1 cellular context compared by ENCODE assay signal in the genomic region with DNA sequence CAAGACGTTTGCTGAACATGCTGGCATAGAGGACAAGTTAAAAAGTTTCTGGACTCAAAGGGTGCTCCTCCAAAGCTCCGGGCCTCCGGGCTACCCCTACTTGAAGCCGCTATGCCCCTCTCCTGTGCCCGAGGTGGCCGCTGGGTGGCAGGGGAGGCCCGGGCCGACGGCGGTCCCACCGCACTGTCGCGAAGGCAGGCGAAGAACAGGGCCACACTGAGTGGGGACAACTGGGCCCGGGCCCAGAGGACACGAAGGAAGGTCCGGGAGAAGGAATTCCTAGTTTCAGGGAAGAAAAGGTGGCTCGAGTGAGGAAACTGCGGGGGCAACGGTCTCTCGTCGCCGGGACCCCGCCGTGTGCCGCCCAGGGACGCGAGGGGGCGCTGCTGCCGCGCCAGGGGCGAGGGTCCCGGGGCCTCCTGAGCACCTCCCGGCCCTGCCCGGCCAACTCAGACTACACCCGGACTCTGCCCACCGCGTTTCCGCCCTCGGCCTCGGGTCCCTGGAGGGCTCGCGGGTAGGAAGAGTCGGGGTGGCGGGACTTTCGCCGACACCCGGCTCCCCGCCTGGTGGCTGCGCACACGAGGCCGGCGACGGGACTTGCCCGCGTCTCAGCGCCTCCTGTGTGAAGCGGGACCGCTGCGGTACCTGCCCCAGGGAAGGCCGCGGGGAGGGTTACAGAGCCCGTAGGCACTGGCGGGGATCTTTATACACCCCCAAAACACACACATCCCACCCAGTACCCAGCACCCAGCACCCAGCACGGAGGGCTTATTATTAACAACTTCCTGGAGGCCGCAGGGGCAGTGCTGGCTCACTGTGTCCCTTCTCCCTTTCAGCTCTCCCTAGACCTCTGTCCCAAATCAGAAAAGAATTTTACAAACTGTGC.
A peak's percentile ranks its signal among the peaks of the same experiment; 100 is the strongest.
TF ChIP-seq lines count a peak whose summit lies in the region.

No MANE protein-coding gene starts in this region.

TF ChIP-seq in HepG2, 621 proteins besides CTCF, POLR2A, EP300 and RAD21 (continued from another document and continues in another):
- TF ChIP-seq, protein P1, sequence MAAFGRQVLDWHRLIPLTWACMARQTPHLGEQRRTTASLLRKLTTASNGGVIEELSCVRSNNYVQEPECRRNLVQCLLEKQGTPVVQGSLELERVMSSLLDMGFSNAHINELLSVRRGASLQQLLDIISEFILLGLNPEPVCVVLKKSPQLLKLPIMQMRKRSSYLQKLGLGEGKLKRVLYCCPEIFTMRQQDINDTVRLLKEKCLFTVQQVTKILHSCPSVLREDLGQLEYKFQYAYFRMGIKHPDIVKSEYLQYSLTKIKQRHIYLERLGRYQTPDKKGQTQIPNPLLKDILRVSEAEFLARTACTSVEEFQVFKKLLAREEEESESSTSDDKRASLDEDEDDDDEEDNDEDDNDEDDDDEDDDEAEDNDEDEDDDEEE (CRISPR knock-in tag; IDR thresholded peaks at IDR 0.05): no peak
- TF ChIP-seq, protein P2, sequence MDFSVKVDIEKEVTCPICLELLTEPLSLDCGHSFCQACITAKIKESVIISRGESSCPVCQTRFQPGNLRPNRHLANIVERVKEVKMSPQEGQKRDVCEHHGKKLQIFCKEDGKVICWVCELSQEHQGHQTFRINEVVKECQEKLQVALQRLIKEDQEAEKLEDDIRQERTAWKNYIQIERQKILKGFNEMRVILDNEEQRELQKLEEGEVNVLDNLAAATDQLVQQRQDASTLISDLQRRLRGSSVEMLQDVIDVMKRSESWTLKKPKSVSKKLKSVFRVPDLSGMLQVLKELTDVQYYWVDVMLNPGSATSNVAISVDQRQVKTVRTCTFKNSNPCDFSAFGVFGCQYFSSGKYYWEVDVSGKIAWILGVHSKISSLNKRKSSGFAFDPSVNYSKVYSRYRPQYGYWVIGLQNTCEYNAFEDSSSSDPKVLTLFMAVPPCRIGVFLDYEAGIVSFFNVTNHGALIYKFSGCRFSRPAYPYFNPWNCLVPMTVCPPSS (IDR thresholded peaks at IDR 0.05): no peak
- TF ChIP-seq ZBTB38 (CRISPR knock-in tag; IDR thresholded peaks at IDR 0.05) (peak; percentile 88), CREB1 (IDR thresholded peaks at IDR 0.05) (no peak), CREB1 (CRISPR knock-in tag; IDR thresholded peaks at IDR 0.05) (no peak), ZNF124 (CRISPR knock-in tag; IDR thresholded peaks at IDR 0.05) (no peak), HNRNPK (IDR thresholded peaks at IDR 0.05; ENCODE audit: low read depth, low read length, poor library complexity, severe bottlenecking) (peak; percentile 36), MED1 (CRISPR knock-in tag; IDR thresholded peaks at IDR 0.05) (no peak), ZNF644 (CRISPR knock-in tag; IDR thresholded peaks at IDR 0.05; ENCODE audit: low read depth) (no peak), SMARCE1 (IDR thresholded peaks at IDR 0.05; ENCODE audit: borderline replicate concordance) (no peak), ZNF350 (CRISPR knock-in tag; IDR thresholded peaks at IDR 0.05; ENCODE audit: borderline replicate concordance, low read depth) (no peak), ZNF432 (CRISPR knock-in tag; IDR thresholded peaks at IDR 0.05; ENCODE audit: borderline replicate concordance) (no peak), KMT2A (CRISPR knock-in tag; IDR thresholded peaks at IDR 0.05) (no peak), ZNF20 (CRISPR knock-in tag; IDR thresholded peaks at IDR 0.05) (no peak), REPIN1 (CRISPR knock-in tag; IDR thresholded peaks at IDR 0.05; ENCODE audit: borderline replicate concordance, low read depth) (peak; percentile 40; the same call in 1 of the 2 replicates), ZNF251 (CRISPR knock-in tag; IDR thresholded peaks at IDR 0.05) (no peak), RFX1 (IDR thresholded peaks at IDR 0.05) (no peak), MAFK (conservative IDR thresholded peaks at IDR 0.05 in 1 of 2, IDR thresholded peaks at IDR 0.05 in 1 of 2; ENCODE audit: low read length in 2 of 2) (no peak), SKI (IDR thresholded peaks at IDR 0.05; ENCODE audit: partially characterized antibody) (no peak)
- TF ChIP-seq, protein P3, sequence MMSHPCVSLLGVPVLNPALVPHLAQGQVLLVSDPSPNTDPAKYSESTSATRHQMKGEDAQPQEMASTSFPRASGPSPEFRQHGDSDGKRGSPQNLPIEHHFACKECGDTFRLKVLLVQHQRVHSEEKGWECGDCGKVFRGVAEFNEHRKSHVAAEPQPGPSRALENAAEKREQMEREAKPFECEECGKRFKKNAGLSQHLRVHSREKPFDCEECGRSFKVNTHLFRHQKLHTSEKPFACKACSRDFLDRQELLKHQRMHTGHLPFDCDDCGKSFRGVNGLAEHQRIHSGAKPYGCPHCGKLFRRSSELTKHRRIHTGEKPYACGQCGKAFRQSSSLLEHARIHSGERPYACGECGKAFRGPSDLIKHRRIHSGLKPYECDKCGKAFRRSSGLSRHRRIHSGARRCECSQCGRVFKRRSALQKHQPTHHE (CRISPR knock-in tag; IDR thresholded peaks at IDR 0.05; ENCODE audit: borderline replicate concordance): no peak
- TF ChIP-seq, protein P4, sequence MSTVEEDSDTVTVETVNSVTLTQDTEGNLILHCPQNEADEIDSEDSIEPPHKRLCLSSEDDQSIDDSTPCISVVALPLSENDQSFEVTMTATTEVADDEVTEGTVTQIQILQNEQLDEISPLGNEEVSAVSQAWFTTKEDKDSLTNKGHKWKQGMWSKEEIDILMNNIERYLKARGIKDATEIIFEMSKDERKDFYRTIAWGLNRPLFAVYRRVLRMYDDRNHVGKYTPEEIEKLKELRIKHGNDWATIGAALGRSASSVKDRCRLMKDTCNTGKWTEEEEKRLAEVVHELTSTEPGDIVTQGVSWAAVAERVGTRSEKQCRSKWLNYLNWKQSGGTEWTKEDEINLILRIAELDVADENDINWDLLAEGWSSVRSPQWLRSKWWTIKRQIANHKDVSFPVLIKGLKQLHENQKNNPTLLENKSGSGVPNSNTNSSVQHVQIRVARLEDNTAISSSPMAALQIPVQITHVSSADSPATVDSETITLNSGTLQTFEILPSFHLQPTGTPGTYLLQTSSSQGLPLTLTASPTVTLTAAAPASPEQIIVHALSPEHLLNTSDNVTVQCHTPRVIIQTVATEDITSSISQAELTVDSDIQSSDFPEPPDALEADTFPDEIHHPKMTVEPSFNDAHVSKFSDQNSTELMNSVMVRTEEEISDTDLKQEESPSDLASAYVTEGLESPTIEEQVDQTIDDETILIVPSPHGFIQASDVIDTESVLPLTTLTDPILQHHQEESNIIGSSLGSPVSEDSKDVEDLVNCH (CRISPR knock-in tag; IDR thresholded peaks at IDR 0.05): no peak
- TF ChIP-seq, protein P5, sequence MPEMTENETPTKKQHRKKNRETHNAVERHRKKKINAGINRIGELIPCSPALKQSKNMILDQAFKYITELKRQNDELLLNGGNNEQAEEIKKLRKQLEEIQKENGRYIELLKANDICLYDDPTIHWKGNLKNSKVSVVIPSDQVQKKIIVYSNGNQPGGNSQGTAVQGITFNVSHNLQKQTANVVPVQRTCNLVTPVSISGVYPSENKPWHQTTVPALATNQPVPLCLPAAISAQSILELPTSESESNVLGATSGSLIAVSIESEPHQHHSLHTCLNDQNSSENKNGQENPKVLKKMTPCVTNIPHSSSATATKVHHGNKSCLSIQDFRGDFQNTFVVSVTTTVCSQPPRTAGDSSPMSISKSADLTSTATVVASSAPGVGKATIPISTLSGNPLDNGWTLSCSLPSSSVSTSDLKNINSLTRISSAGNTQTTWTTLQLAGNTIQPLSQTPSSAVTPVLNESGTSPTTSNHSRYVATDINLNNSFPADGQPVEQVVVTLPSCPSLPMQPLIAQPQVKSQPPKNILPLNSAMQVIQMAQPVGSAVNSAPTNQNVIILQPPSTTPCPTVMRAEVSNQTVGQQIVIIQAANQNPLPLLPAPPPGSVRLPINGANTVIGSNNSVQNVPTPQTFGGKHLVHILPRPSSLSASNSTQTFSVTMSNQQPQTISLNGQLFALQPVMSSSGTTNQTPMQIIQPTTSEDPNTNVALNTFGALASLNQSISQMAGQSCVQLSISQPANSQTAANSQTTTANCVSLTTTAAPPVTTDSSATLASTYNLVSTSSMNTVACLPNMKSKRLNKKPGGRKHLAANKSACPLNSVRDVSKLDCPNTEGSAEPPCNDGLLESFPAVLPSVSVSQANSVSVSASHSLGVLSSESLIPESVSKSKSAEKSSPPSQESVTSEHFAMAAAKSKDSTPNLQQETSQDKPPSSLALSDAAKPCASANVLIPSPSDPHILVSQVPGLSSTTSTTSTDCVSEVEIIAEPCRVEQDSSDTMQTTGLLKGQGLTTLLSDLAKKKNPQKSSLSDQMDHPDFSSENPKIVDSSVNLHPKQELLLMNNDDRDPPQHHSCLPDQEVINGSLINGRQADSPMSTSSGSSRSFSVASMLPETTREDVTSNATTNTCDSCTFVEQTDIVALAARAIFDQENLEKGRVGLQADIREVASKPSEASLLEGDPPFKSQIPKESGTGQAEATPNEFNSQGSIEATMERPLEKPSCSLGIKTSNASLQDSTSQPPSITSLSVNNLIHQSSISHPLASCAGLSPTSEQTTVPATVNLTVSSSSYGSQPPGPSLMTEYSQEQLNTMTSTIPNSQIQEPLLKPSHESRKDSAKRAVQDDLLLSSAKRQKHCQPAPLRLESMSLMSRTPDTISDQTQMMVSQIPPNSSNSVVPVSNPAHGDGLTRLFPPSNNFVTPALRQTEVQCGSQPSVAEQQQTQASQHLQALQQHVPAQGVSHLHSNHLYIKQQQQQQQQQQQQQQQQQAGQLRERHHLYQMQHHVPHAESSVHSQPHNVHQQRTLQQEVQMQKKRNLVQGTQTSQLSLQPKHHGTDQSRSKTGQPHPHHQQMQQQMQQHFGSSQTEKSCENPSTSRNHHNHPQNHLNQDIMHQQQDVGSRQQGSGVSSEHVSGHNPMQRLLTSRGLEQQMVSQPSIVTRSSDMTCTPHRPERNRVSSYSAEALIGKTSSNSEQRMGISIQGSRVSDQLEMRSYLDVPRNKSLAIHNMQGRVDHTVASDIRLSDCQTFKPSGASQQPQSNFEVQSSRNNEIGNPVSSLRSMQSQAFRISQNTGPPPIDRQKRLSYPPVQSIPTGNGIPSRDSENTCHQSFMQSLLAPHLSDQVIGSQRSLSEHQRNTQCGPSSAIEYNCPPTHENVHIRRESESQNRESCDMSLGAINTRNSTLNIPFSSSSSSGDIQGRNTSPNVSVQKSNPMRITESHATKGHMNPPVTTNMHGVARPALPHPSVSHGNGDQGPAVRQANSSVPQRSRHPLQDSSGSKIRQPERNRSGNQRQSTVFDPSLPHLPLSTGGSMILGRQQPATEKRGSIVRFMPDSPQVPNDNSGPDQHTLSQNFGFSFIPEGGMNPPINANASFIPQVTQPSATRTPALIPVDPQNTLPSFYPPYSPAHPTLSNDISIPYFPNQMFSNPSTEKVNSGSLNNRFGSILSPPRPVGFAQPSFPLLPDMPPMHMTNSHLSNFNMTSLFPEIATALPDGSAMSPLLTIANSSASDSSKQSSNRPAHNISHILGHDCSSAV (CRISPR knock-in tag; IDR thresholded peaks at IDR 0.05; ENCODE audit: borderline replicate concordance): no peak
- TF ChIP-seq, protein P6, sequence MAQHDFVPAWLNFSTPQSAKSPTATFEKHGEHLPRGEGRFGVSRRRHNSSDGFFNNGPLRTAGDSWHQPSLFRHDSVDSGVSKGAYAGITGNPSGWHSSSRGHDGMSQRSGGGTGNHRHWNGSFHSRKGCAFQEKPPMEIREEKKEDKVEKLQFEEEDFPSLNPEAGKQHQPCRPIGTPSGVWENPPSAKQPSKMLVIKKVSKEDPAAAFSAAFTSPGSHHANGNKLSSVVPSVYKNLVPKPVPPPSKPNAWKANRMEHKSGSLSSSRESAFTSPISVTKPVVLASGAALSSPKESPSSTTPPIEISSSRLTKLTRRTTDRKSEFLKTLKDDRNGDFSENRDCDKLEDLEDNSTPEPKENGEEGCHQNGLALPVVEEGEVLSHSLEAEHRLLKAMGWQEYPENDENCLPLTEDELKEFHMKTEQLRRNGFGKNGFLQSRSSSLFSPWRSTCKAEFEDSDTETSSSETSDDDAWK (CRISPR knock-in tag; IDR thresholded peaks at IDR 0.05): no peak
- TF ChIP-seq, protein P7, sequence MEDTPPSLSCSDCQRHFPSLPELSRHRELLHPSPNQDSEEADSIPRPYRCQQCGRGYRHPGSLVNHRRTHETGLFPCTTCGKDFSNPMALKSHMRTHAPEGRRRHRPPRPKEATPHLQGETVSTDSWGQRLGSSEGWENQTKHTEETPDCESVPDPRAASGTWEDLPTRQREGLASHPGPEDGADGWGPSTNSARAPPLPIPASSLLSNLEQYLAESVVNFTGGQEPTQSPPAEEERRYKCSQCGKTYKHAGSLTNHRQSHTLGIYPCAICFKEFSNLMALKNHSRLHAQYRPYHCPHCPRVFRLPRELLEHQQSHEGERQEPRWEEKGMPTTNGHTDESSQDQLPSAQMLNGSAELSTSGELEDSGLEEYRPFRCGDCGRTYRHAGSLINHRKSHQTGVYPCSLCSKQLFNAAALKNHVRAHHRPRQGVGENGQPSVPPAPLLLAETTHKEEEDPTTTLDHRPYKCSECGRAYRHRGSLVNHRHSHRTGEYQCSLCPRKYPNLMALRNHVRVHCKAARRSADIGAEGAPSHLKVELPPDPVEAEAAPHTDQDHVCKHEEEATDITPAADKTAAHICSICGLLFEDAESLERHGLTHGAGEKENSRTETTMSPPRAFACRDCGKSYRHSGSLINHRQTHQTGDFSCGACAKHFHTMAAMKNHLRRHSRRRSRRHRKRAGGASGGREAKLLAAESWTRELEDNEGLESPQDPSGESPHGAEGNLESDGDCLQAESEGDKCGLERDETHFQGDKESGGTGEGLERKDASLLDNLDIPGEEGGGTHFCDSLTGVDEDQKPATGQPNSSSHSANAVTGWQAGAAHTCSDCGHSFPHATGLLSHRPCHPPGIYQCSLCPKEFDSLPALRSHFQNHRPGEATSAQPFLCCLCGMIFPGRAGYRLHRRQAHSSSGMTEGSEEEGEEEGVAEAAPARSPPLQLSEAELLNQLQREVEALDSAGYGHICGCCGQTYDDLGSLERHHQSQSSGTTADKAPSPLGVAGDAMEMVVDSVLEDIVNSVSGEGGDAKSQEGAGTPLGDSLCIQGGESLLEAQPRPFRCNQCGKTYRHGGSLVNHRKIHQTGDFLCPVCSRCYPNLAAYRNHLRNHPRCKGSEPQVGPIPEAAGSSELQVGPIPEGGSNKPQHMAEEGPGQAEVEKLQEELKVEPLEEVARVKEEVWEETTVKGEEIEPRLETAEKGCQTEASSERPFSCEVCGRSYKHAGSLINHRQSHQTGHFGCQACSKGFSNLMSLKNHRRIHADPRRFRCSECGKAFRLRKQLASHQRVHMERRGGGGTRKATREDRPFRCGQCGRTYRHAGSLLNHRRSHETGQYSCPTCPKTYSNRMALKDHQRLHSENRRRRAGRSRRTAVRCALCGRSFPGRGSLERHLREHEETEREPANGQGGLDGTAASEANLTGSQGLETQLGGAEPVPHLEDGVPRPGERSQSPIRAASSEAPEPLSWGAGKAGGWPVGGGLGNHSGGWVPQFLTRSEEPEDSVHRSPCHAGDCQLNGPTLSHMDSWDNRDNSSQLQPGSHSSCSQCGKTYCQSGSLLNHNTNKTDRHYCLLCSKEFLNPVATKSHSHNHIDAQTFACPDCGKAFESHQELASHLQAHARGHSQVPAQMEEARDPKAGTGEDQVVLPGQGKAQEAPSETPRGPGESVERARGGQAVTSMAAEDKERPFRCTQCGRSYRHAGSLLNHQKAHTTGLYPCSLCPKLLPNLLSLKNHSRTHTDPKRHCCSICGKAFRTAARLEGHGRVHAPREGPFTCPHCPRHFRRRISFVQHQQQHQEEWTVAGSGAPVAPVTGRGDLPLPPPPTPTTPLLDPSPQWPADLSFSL (CRISPR knock-in tag; IDR thresholded peaks at IDR 0.05): no peak
- TF ChIP-seq, protein P8, sequence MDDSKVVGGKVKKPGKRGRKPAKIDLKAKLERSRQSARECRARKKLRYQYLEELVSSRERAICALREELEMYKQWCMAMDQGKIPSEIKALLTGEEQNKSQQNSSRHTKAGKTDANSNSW (CRISPR knock-in tag; IDR thresholded peaks at IDR 0.05; ENCODE audit: borderline replicate concordance): no peak
- TF ChIP-seq, protein P9, sequence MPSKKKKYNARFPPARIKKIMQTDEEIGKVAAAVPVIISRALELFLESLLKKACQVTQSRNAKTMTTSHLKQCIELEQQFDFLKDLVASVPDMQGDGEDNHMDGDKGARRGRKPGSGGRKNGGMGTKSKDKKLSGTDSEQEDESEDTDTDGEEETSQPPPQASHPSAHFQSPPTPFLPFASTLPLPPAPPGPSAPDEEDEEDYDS (CRISPR knock-in tag; IDR thresholded peaks at IDR 0.05): no peak
